In the genomic region with DNA sequence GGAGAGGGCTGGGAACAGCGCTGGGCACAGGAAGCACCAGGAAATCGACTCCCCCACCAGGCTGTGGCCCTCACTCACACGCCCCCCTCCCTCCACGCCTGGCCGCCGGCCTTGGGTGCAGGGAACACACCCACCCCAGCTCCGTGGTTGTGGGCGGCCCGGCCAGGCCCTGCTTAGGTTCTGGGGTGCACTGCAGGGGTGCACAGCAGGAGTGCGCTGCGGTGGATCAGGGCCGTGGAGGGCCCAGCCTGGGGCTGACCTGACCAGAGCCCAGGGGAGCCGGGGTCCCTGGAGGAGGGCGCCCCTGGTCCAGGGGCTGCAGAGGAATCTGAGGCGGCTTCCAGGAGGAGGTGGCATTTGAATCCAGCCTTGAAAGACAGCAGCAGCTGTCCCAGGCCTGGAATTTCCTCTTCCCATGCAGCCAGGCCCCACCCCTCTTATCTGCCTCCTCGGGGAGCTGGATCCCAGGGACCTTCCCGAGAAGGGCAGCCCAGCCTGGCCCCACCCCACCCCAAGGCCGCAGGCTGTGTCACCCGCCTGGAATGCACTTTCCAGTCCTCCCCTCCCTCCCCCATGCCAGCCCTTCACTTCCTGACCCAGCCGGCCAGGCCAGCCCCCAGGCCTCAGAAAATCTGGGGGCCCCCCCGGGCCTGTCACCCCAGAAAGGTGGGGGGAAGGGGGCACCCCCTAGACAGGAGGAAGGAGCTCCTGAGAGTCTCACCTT, we compare ENCODE assay signal across 1 cellular context.
A peak's percentile ranks its signal among the peaks of the same experiment; 100 is the strongest.
TF ChIP-seq lines count a peak whose summit lies in the region.

No MANE protein-coding gene starts in this region.

TF ChIP-seq in SK-N-SH, 30 proteins besides CTCF, POLR2A, EP300 and RAD21 (continued from another document):
- TF ChIP-seq, protein P1, sequence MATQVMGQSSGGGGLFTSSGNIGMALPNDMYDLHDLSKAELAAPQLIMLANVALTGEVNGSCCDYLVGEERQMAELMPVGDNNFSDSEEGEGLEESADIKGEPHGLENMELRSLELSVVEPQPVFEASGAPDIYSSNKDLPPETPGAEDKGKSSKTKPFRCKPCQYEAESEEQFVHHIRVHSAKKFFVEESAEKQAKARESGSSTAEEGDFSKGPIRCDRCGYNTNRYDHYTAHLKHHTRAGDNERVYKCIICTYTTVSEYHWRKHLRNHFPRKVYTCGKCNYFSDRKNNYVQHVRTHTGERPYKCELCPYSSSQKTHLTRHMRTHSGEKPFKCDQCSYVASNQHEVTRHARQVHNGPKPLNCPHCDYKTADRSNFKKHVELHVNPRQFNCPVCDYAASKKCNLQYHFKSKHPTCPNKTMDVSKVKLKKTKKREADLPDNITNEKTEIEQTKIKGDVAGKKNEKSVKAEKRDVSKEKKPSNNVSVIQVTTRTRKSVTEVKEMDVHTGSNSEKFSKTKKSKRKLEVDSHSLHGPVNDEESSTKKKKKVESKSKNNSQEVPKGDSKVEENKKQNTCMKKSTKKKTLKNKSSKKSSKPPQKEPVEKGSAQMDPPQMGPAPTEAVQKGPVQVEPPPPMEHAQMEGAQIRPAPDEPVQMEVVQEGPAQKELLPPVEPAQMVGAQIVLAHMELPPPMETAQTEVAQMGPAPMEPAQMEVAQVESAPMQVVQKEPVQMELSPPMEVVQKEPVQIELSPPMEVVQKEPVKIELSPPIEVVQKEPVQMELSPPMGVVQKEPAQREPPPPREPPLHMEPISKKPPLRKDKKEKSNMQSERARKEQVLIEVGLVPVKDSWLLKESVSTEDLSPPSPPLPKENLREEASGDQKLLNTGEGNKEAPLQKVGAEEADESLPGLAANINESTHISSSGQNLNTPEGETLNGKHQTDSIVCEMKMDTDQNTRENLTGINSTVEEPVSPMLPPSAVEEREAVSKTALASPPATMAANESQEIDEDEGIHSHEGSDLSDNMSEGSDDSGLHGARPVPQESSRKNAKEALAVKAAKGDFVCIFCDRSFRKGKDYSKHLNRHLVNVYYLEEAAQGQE (IDR thresholded peaks at IDR 0.05; ENCODE audit: low read depth, low read length): peak; percentile 80
- TF ChIP-seq FOXM1 (IDR thresholded peaks at IDR 0.05; ENCODE audit: low read depth): peak; percentile 71; the same call in 1 of the 2 replicates
TF ChIP-seq in SK-N-SH: peak in this region for 11.
